18 cellular contexts compared by ENCODE assay signal in the genomic region with DNA sequence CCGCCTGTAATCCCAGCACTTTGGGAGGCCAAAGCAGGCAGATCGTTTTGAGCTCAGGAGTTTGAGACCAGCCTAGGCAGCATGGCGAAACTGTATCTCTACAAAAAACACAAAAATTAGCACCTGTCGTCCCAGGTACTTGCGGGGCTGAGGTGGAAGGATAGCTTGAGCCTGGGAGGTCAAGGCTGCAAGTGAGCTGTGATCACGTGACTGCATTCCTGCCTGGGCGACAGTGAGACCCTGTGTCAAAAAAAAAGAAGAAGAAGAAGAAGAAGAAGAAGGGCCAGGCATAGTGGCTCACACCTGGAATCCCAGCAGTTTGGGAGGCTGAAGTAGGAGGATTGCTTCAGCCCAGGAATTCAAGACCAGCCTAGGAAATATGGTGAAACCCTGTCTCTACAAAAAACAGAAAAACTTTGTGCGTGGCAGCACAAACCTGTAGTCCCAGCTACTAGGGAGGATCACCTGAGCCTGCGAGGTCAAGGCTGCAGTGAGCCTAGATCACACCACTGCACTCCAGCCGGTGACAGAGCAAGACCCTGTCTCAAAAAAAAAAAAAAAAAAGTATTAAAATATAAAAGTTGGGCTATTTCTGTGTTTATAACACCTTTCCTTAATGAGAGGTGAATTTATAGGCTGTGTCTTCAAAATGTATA. TPM values are rescaled to one million over a fixed set of nuclear protein-coding genes. Genes with fewer than 3 reads are reported as not detected.
A peak's percentile ranks its signal among the peaks of the same experiment; 100 is the strongest.
DNase-seq lines count a peak whose midpoint lies in the region; ATAC-seq, FAIRE-seq and TF ChIP-seq lines count a peak whose summit lies in the region.
"Had no signal": no experiment of that assay in that cellular context is flagged by ENCODE, and none has a peak within 500 bp of the region (broad histone marks: within the 10 kb centered on the region; RNA-seq: fewer than 3 reads in every experiment).

No MANE protein-coding gene starts in this region.

- no peak overlapping the region for H3K9ac ChIP-seq in K562 (ENCODE audit: insufficient read depth in 1 of 2, low read depth in 2 of 2, low read length in 2 of 2)

- no peak overlapping the region for H3K4me3 Mint-ChIP-seq in activated CD4-positive, alpha-beta T cell treated with anti-CD3 and anti-CD28 coated beads, Interleukin-2, amount 10 ng/mL, durations not matched to agents 24 days and 14 days
- H3K4me3 Mint-ChIP-seq: CD4-positive, alpha-beta T cell had no signal

- BruUV-seq in K562 (replicated peaks; lab: Mats Ljungman, UMichigan) = no TSS peak

- H3K4me2 ChIP-seq in K562 (ENCODE audit: insufficient read depth, low read length) = no peak overlapping the region
- H3K4me2 ChIP-seq: A549 had no signal

- TF ChIP-seq RAD21 in K562 (CRISPR knock-in tag; conservative IDR thresholded peaks at IDR 0.05 in 1 of 2, IDR thresholded peaks at IDR 0.05 in 1 of 2) = no peak

- H3K27ac ChIP-seq in K562 (ENCODE audit: extremely low read depth, low read depth, low read length) = no peak overlapping the region
- H3K27ac ChIP-seq: 22Rv1, A549, C4-2B had no signal

- in situ Hi-C loops in K562 (cut with MboI) = no loop called here

- H3K4me1 Mint-ChIP-seq in activated CD4-positive, alpha-beta T cell treated with anti-CD3 and anti-CD28 coated beads, Interleukin-2, amount 10 ng/mL, durations not matched to agents 24 days and 14 days = no peaks in the 10 kb centered on the region

- peaks cover 16% of the 10 kb centered on the region for H3K36me3 Mint-ChIP-seq in activated CD4-positive, alpha-beta T cell treated with anti-CD3 and anti-CD28 coated beads, Interleukin-2, amount 10 ng/mL, durations not matched to agents 24 days and 14 days (ENCODE audit: low read depth)

- no peak for TF ChIP-seq POLR2A in K562 (conservative IDR thresholded peaks at IDR 0.05)

- TF ChIP-seq CTCF in K562 (IDR thresholded peaks at IDR 0.05 in 2 of 3, conservative IDR thresholded peaks at IDR 0.05 in 1 of 3; ENCODE audit: insufficient read depth in 2 of 3, low read depth in 1 of 3, low read length in 3 of 3) = no peak

- H3K27ac Mint-ChIP-seq in activated CD4-positive, alpha-beta T cell treated with anti-CD3 and anti-CD28 coated beads, Interleukin-2, amount 10 ng/mL, durations not matched to agents 24 days and 14 days = no peak overlapping the region
- H3K27ac Mint-ChIP-seq: CD4-positive, alpha-beta T cell had no signal

- no peak for FAIRE-seq in K562 (lab: Jason Lieb, UNC)
- FAIRE-seq: A549, D721Med, GM12892, GM18507 had no signal

- peaks cover 10% of the 10 kb centered on the region; the same call in 1 of the 3 replicates for H3K36me3 ChIP-seq in K562 (ENCODE audit: control insufficient read depth, insufficient read depth, low read length)

- H3K9me1 ChIP-seq in K562 (ENCODE audit: control insufficient read depth, insufficient read depth, low read length) = no peaks in the 10 kb centered on the region

- WGBS in K562 (ENCODE audit: insufficient coverage, low coverage, missing lambda C conversion rate) = 87% methylated on average over 8 of the region's 10 CpGs

- H3K9me3 Mint-ChIP-seq in activated CD4-positive, alpha-beta T cell treated with anti-CD3 and anti-CD28 coated beads, Interleukin-2, amount 10 ng/mL, durations not matched to agents 24 days and 14 days = no peaks in the 10 kb centered on the region
- H3K9me3 Mint-ChIP-seq: CD4-positive, alpha-beta T cell had no signal

- H3K4me3 ChIP-seq in K562 = no peak overlapping the region
- H3K4me3 ChIP-seq: A549 had no signal

- CTCF ChIA-PET in K562 (lab: Yijun Ruan, JAX; ENCODE audit: low intra/inter-chr PET ratio) = no interaction called here

- H2AFZ ChIP-seq in K562 (ENCODE audit: low read depth, low read length) = no peak overlapping the region

- intact Hi-C loops in activated CD4-positive, alpha-beta T cell treated with anti-CD3 and anti-CD28 coated beads, Interleukin-2, amount 10 ng/mL, durations not matched to agents 24 days and 14 days (cut with micrococcal nuclease) = no loop called here
- intact Hi-C loops in K562 (cut with micrococcal nuclease) = no loop called here

- H3K9me3 ChIP-seq in K562 (replicated peaks; ENCODE audit: control insufficient read depth, insufficient read depth, low read depth, low read length) = no peaks in the 10 kb centered on the region
- H3K9me3 ChIP-seq: A549, Caco-2 had no signal

- DNase-seq in activated CD4-positive, alpha-beta T cell treated with anti-CD3 and anti-CD28 coated beads, Interleukin-2, amount 10 ng/mL, durations not matched to agents 24 days and 14 days = peak; percentile 31
- DNase-seq in activated CD4-positive, alpha-beta T cell treated with anti-CD3 and anti-CD28 coated beads, Interleukin-2, amount 50 U/mL, for 48 hours = no peak
- no peak for DNase-seq in K562 (ENCODE audit: extremely low read depth in 1 of 4, low spot score in 3 of 4)
- peak; percentile 11 for DNase-seq in iPS DF 4.7 (ENCODE audit: extremely low read depth, low spot score)
- DNase-seq in activated T-cell treated with anti-CD3 and anti-CD28 coated beads, Interleukin-2, amount 50 U/mL, for 1 hour = no peak
- DNase-seq in NCI-H524 treated with DMSO at 0.1 percent for 48 hours (lab: John Stamatoyannopoulos, UW) = no peak
- DNase-seq: AML-193; Caco-2; CD4-positive, alpha-beta T cell; GDM1; HCEC 1CT had no signal

- H3K27me3 ChIP-seq in K562 (ENCODE audit: control insufficient read depth in 2 of 2, insufficient read depth in 2 of 2, low read length in 2 of 2) = no peaks in the 10 kb centered on the region

- no peaks in the 10 kb centered on the region for H3K4me1 ChIP-seq in K562 (replicated peaks in 1 of 2; ENCODE audit: control insufficient read depth in 2 of 2, insufficient read depth in 2 of 2, low read length in 2 of 2)
- H3K4me1 ChIP-seq: A549, Caco-2 had no signal

- ATAC-seq in K562 = no peak
- ATAC-seq in GM21390 (IDR thresholded peaks at IDR 0.05; ENCODE audit: unreplicated experiment) = no peak
- ATAC-seq: A549 had no signal

- no peaks in the 10 kb centered on the region for H3K79me2 ChIP-seq in K562 (ENCODE audit: control insufficient read depth, insufficient read depth, low read length)

- POLR2A ChIA-PET in K562 (lab: Yijun Ruan, JAX) = no interaction called here

- TF ChIP-seq EP300 in K562 (IDR thresholded peaks at IDR 0.05; ENCODE audit: low read length) = no peak

- no peaks in the 10 kb centered on the region for H4K20me1 ChIP-seq in K562 (replicated peaks; ENCODE audit: control insufficient read depth, insufficient read depth, low read length)

- no peaks in the 10 kb centered on the region for H3K27me3 Mint-ChIP-seq in activated CD4-positive, alpha-beta T cell treated with anti-CD3 and anti-CD28 coated beads, Interleukin-2, amount 10 ng/mL, durations not matched to agents 24 days and 14 days
- H3K27me3 Mint-ChIP-seq: CD4-positive, alpha-beta T cell had no signal

TF ChIP-seq in K562, 482 proteins besides CTCF, POLR2A, EP300 and RAD21 (continues in another document):
- TF ChIP-seq IRF2 (CRISPR knock-in tag; IDR thresholded peaks at IDR 0.05) (no peak), NFRKB (IDR thresholded peaks at IDR 0.05; ENCODE audit: low read depth) (no peak), KAT2B (IDR thresholded peaks at IDR 0.05; ENCODE audit: low read depth, low read length) (no peak)

RNA-seq across cellular contexts. Expression of a gene that starts 15.5 kb away (rescaled TPM):
- total RNA-seq in activated CD4-positive, alpha-beta T cell treated with anti-CD3 and anti-CD28 coated beads, Interleukin-2, amount 10 ng/mL, durations not matched to agents 24 days and 14 days = 26.6 and 27.6 TPM in 2 replicates
- 9.1 and 28.4 TPM in 2 replicates for total RNA-seq in K562 (2011; cell fraction: chromatin; rRNA removed; ENCODE audit: low replicate concordance)
- total RNA-seq in K562 (2011; cell fraction: nucleolus; rRNA removed) = 11.3 and 11.7 TPM in 2 replicates
- 14.3 and 26.6 TPM in 2 replicates for total RNA-seq in K562 (2011; cell fraction: nucleoplasm; rRNA removed)
- total RNA-seq in K562 (2014; rRNA removed) (18.7 and 18.9 TPM in 2 replicates), K562 (2014; rRNA removed; fragmentation: Illumina TruSeq; extraction: Trizol) (24.2 and 25.9 TPM in 2 replicates), K562 (2015; rRNA removed; fragmentation: Illumina TruSeq; extraction: Trizol) (24.5 and 26.2 TPM in 2 replicates), K562 (2021) (21.7 and 22.1 TPM in 2 replicates)
- polyA plus RNA-seq in K562 (2011; rRNA removed) (16.5 and 20.4 TPM in 2 replicates), K562 (2014; fragmentation: Illumina TruSeq; extraction: Trizol) (17.6 and 20.9 TPM in 2 replicates), K562 (2014; fragmentation: Nextera tagmentation; extraction: Ambion mirVana) (1 to 10 TPM; 6.7 to 9.8 TPM), K562 (2014; rRNA removed) (25.1 and 26.5 TPM in 2 replicates)
- 7.7 and 9.4 TPM in 2 replicates for polyA plus RNA-seq in K562 (2011; cell fraction: cytosol; rRNA removed)
- polyA plus RNA-seq in K562 (2011; cell fraction: nucleus; rRNA removed) = 15.2 and 17.0 TPM in 2 replicates
- polyA plus RNA-seq in K562 (2012) = 17.9 and 19.1 TPM in 2 replicates
- 12.3 and 12.6 TPM in 2 replicates for polyA minus RNA-seq in K562 (2011; rRNA and poly(A)+ RNA removed)
- polyA minus RNA-seq in K562 (2011; cell fraction: cytosol; rRNA and poly(A)+ RNA removed) = 5.3 and 6.4 TPM in 2 replicates
- 20.5 and 23.9 TPM in 2 replicates for polyA minus RNA-seq in K562 (2011; cell fraction: nucleus; rRNA and poly(A)+ RNA removed)

RNA-seq across cellular contexts. Expression of a gene that starts 49.3 kb away (rescaled TPM):
- 0.16 and 0.21 TPM in 2 replicates for total RNA-seq in activated CD4-positive, alpha-beta T cell treated with anti-CD3 and anti-CD28 coated beads, Interleukin-2, amount 10 ng/mL, durations not matched to agents 24 days and 14 days
- 0.12 and 1.4 TPM in 2 replicates for total RNA-seq in K562 (2011; cell fraction: chromatin; rRNA removed; ENCODE audit: low replicate concordance)
- total RNA-seq in K562 (2011; cell fraction: nucleolus; rRNA removed) = not detected in 2 replicates
- under 0.01 and 0.08 TPM in 2 replicates for total RNA-seq in K562 (2011; cell fraction: nucleoplasm; rRNA removed)
- total RNA-seq in K562 (2014; rRNA removed) (not detected in 2 replicates), K562 (2014; rRNA removed; fragmentation: Illumina TruSeq; extraction: Trizol) (0.03 TPM in 1 of 2 replicates, not detected in the other), K562 (2015; rRNA removed; fragmentation: Illumina TruSeq; extraction: Trizol) (not detected in 2 replicates), K562 (2021) (0.09 and 0.27 TPM in 2 replicates)
- polyA plus RNA-seq in K562 (2011; rRNA removed) (0.03 and 0.13 TPM in 2 replicates), K562 (2014; fragmentation: Illumina TruSeq; extraction: Trizol) (0.04 TPM in 2 replicates), K562 (2014; fragmentation: Nextera tagmentation; extraction: Ambion mirVana) (under 1 TPM; 0.01 to 0.03 TPM), K562 (2014; rRNA removed) (0.01 TPM in 1 of 2 replicates, not detected in the other)
- polyA plus RNA-seq in K562 (2011; cell fraction: cytosol; rRNA removed) = 0.03 TPM in 1 of 2 replicates, not detected in the other
- 0.04 and 0.06 TPM in 2 replicates for polyA plus RNA-seq in K562 (2011; cell fraction: nucleus; rRNA removed)
- polyA plus RNA-seq in K562 (2012) = 0.01 and 0.14 TPM in 2 replicates
- polyA minus RNA-seq in K562 (2011; rRNA and poly(A)+ RNA removed) = 0.11 and 0.12 TPM in 2 replicates
- not detected in 2 replicates for polyA minus RNA-seq in K562 (2011; cell fraction: cytosol; rRNA and poly(A)+ RNA removed)
- polyA minus RNA-seq in K562 (2011; cell fraction: nucleus; rRNA and poly(A)+ RNA removed) = 0.78 TPM in 1 of 2 replicates, not detected in the other

Comparison
In these comparisons a context has a peak if more than half of its experiments do, and no peak if none do; other contexts are left out.
1. DNase-seq: peak in activated CD4-positive, alpha-beta T cell treated with anti-CD3 and anti-CD28 coated beads, Interleukin-2, amount 10 ng/mL, durations not matched to agents 24 days and 14 days (single experiment) and iPS DF 4.7 (single experiment); none in activated CD4-positive, alpha-beta T cell treated with anti-CD3 and anti-CD28 coated beads, Interleukin-2, amount 50 U/mL, for 48 hours (0 of 2), K562 (0 of 4), activated T-cell treated with anti-CD3 and anti-CD28 coated beads, Interleukin-2, amount 50 U/mL, for 1 hour (single experiment) and NCI-H524 treated with DMSO at 0.1 percent for 48 hours (single experiment).